9 cellular contexts compared by ENCODE assay signal in the genomic region with DNA sequence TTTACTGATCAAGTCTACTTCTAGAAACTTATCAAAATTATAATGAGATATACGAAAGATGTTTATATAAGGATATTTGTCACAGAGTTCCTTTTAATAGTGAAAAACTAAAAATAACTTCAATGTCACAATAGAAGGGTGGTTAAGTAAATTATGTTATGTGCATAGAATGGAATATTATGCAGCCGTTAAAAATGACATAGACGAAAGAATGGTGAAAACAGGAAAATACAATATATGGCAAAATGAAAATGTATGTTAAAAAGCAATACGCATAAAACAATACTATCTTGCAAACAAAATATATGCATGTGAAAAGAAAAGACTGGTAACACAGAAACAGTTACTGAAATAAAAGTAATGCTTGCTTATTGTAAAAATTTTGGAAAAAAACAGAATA. TPM values are rescaled to one million over a fixed set of nuclear protein-coding genes. Genes with fewer than 3 reads are reported as not detected.
"Had no signal": no experiment of that assay in that cellular context is flagged by ENCODE, and none has a peak within 500 bp of the region (broad histone marks: within the 10 kb centered on the region; RNA-seq: fewer than 3 reads in every experiment).

No MANE protein-coding gene starts in this region.

- H3K4me3 ChIP-seq: GM12878 had no signal

- DNase-seq: GDM1, GF-D8 had no signal

- FAIRE-seq: G401.6, GM12878, GM12891, GM12892, GM18507, GM19239 had no signal

- ATAC-seq: GM12878 had no signal

RNA-seq across cellular contexts. Expression of gene SASH3, which starts 44.9 kb away (rescaled TPM):
- total RNA-seq: G401 had no signal
